ENCODE assay signal across 6 cellular contexts in genomic region chr14:22887260-22887989, GRCh38. TPM values are rescaled to one million over a fixed set of nuclear protein-coding genes. Genes with fewer than 3 reads are reported as not detected.
DNase-seq lines count a peak whose midpoint lies in the region; ATAC-seq and TF ChIP-seq lines count a peak whose summit lies in the region.

No MANE protein-coding gene starts in this region.

- H3K9me3 ChIP-seq in PC-9 (ENCODE audit: insufficient read depth, low read depth), result no peaks in the 10 kb centered on the region
- H3K9me3 ChIP-seq in effector memory CD4-positive, alpha-beta T cell (ENCODE audit: control insufficient read depth, low read length), result no peaks in the 10 kb centered on the region

- H3K4me3 ChIP-seq in PC-9, result peak overlapping the region; percentile 68
- peak overlapping the region; percentile 50 for H3K4me3 ChIP-seq in effector memory CD4-positive, alpha-beta T cell (ENCODE audit: insufficient read depth, low read depth, low read length, poor library complexity, severe bottlenecking)

- CTCF ChIA-PET in PC-9 (lab: Charles Lee), result interaction anchor here (1.0 kb wide), 1 partner anchor 60 kb away, joined by 4 read pairs; no protein-coding TSS in a partner anchor

- H3F3A ChIP-seq in PC-9 (ENCODE audit: insufficient read depth, low read depth), result peaks cover 5% of the 10 kb centered on the region; the same call in 1 of the 2 replicates

- no peaks in the 10 kb centered on the region for H4K20me1 ChIP-seq in PC-9 (ENCODE audit: insufficient read depth)

- DNase-seq in PC-9 (peak; percentile 64 to 88), omental fat pad (ENCODE audit: low spot score) (no peak), middle frontal gyrus (ENCODE audit: extremely low spot score, low spot score) (no peak)
- DNase-seq in effector memory CD4-positive, alpha-beta T cell, result peak; percentile 24 to 45 (median 39)

- H3K9me2 ChIP-seq in PC-9 (ENCODE audit: insufficient read depth), result no peaks in the 10 kb centered on the region

- no peak for TF ChIP-seq CTCF in PC-9 (conservative IDR thresholded peaks at IDR 0.05)
- TF ChIP-seq CTCF in omental fat pad (IDR thresholded peaks at IDR 0.05), result no peak

- intact Hi-C loops in PC-9 (cut with micrococcal nuclease; ENCODE audit: unreplicated experiment), result loop anchor here (1.0 kb wide), 1 partner anchor 15 kb away; no protein-coding TSS in a partner anchor

- POLR2A ChIA-PET in PC-9 (lab: Charles Lee; ENCODE audit: unreplicated experiment), result no interaction called here

- BruUV-seq in PC-9 (replicated peaks; lab: Mats Ljungman, UMichigan), result TSS peak; percentile 84

- no peaks in the 10 kb centered on the region for H3K27me3 ChIP-seq in PC-9 (ENCODE audit: insufficient read depth, low read depth)
- H3K27me3 ChIP-seq in effector memory CD4-positive, alpha-beta T cell (replicated peaks; ENCODE audit: control insufficient read depth, insufficient read depth, low read length, poor library complexity, severe bottlenecking), result no peaks in the 10 kb centered on the region

- no peaks in the 10 kb centered on the region for H3K79me2 ChIP-seq in PC-9 (ENCODE audit: low read depth)

- peak overlapping the region; percentile 86 for H3K4me2 ChIP-seq in PC-9

- H3K36me3 ChIP-seq in PC-9 (ENCODE audit: low read depth), result no peaks in the 10 kb centered on the region
- H3K36me3 ChIP-seq in effector memory CD4-positive, alpha-beta T cell (ENCODE audit: control insufficient read depth, insufficient read depth, low read length), result no peaks in the 10 kb centered on the region

- H2AFZ ChIP-seq in PC-9, result peak overlapping the region; percentile 79

- peaks cover 7% of the 10 kb centered on the region; the same call in 1 of the 2 replicates for H3K4me1 ChIP-seq in PC-9 (replicated peaks; ENCODE audit: insufficient read depth)
- peaks cover 25% of the 10 kb centered on the region for H3K4me1 ChIP-seq in effector memory CD4-positive, alpha-beta T cell (ENCODE audit: control insufficient read depth, insufficient read depth, low read length, poor library complexity, severe bottlenecking)

- H3K27ac ChIP-seq in PC-9, result peak overlapping the region; percentile 61
- H3K27ac ChIP-seq in effector memory CD4-positive, alpha-beta T cell (ENCODE audit: insufficient read depth, low read length, poor library complexity, severe bottlenecking), result peak overlapping the region; percentile 75

- ATAC-seq in GM18502 (IDR thresholded peaks at IDR 0.05; ENCODE audit: poor library complexity, unreplicated experiment), result peak; percentile 47
- peak; percentile 1 for ATAC-seq in HG03139 (IDR thresholded peaks at IDR 0.05; ENCODE audit: unreplicated experiment)
- ATAC-seq in omental fat pad (ENCODE audit: low FRiP score), result peak; percentile 84

RNA-seq across cellular contexts. Expression of gene REM2, which starts 4.4 kb away (rescaled TPM):
- total RNA-seq in PC-9 (2021) (0.50 and 0.98 TPM in 2 replicates), omental fat pad (1 to 10 TPM in 2 of 4 donors, under 1 TPM in 2; 0.24 to 3.3 (median 1.0) TPM)

RNA-seq across cellular contexts. Expression of gene LRP10, which starts 15.9 kb away (rescaled TPM):
- 59.0 and 61.6 TPM in 2 replicates for total RNA-seq in PC-9 (2021)
- total RNA-seq in omental fat pad, result 100 to 1,000 TPM in 2 of 4 donors, 10 to 100 TPM in 2; 73.5 to 125 (median 96.6) TPM

RNA-seq across cellular contexts. Expression of gene RBM23, which starts 31.5 kb away (rescaled TPM):
- total RNA-seq in PC-9 (2021) (68.7 and 76.5 TPM in 2 replicates), omental fat pad (100 to 1,000 TPM in 2 of 4 donors, 10 to 100 TPM in 2; 48.7 to 127 (median 85.9) TPM)

RNA-seq across cellular contexts. Expression of gene PRMT5, which starts 41.8 kb away (rescaled TPM):
- 58.6 and 73.2 TPM in 2 replicates for total RNA-seq in PC-9 (2021)
- 10 to 100 TPM; 38.8 to 54.9 (median 49.6) TPM for total RNA-seq in omental fat pad

RNA-seq across cellular contexts. Expression of gene MMP14, which starts 51.0 kb away (rescaled TPM):
- total RNA-seq in PC-9 (2021) (22.4 and 34.8 TPM in 2 replicates), omental fat pad (100 to 1,000 TPM; 108 to 208 (median 166) TPM)

Comparison
In these comparisons a context has a peak if more than half of its experiments do, and no peak if none do; other contexts are left out.
1. ATAC-seq: peak in every context shown above with its lines; median percentile 84 in omental fat pad; 47 in GM18502; 1 in HG03139.
2. DNase-seq: peak in PC-9 (2 of 2) and effector memory CD4-positive, alpha-beta T cell (3 of 3); none in omental fat pad (single experiment) and middle frontal gyrus (single experiment).